ENCODE assay signal across 15 cellular contexts in the genomic region with DNA sequence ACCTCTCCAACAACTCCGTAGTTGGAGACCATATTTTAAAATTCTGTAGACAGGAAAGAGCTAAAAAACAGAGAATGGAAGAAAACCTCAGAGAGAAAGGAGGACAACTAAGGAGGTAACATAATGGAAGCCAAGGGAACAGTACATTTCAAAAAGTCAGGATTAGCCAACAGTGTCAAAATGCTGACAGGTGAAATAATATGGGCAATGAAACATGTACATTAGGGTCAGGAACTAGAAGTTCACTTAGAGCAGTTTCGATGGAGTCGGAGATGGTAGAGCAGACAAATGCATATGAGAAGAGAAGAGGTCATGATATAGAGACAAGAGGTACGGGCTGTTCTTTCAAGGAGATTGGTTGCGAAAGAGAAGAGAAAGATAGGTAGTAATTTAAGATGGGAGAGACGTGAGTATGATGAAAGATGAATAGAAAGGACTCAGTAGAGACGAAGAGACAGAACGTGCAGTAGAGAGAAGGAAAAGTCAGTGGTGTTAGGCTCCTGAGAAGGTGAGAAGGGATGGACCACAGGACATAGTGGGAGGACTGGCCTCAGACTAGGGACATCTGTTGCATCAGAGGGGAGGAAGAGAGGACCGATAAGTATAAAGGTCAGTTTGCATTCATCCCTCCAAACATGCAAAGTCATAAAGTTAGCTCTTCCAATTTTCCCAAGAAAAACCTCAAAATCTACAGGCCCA. TPM values are rescaled to one million over a fixed set of nuclear protein-coding genes. Genes with fewer than 3 reads are reported as not detected.
DNase-seq lines count a peak whose midpoint lies in the region; ATAC-seq and TF ChIP-seq lines count a peak whose summit lies in the region.
"Had no signal": no experiment of that assay in that cellular context is flagged by ENCODE, and none has a peak within 500 bp of the region (broad histone marks: within the 10 kb centered on the region; RNA-seq: fewer than 3 reads in every experiment).

No MANE protein-coding gene starts in this region.

- no peak overlapping the region for H3K4me2 ChIP-seq in IMR-90 (ENCODE audit: low read depth, low read length)

- no peaks in the 10 kb centered on the region for H3K27me3 ChIP-seq in left ventricle myocardium inferior (ENCODE audit: low read depth)
- peaks cover 44% of the 10 kb centered on the region for H3K27me3 ChIP-seq in IMR-90 (ENCODE audit: control insufficient read depth, insufficient read depth, low read length)
- no peaks in the 10 kb centered on the region for H3K27me3 ChIP-seq in skeletal muscle tissue (ENCODE audit: control insufficient read depth in 3 of 3, insufficient read depth in 3 of 3, low read length in 3 of 3)

- H3K4me3 ChIP-seq in left ventricle myocardium inferior, result no peak overlapping the region
- no peak overlapping the region for H3K4me3 ChIP-seq in IMR-90 (ENCODE audit: insufficient read depth, low read depth, low read length)
- H3K4me3 ChIP-seq in skeletal muscle tissue (ENCODE audit: low read length in 3 of 3), result peak overlapping the region in 2 of 3 donors; percentile 41 to 60
- H3K4me3 ChIP-seq: GM12878 had no signal

- H3K4me1 ChIP-seq in left ventricle myocardium inferior (peaks cover 41% of the 10 kb centered on the region), IMR-90 (ENCODE audit: control insufficient read depth, insufficient read depth, low read length) (no peaks in the 10 kb centered on the region), skeletal muscle tissue (ENCODE audit: control insufficient read depth in 3 of 3, insufficient read depth in 3 of 3, low read length in 3 of 3) (peaks cover 26 to 63% (median 42%) of the 10 kb centered on the region in 3 donors)

- H2AK9ac ChIP-seq in IMR-90 (replicated peaks; ENCODE audit: low read depth, low read length, poor library complexity), result no peak overlapping the region

- in situ Hi-C loops in IMR-90 (cut with MboI; ENCODE audit: low sequenced_read_pairs), result no loop called here

- no peaks in the 10 kb centered on the region for H3K36me3 ChIP-seq in left ventricle myocardium inferior
- H3K36me3 ChIP-seq in IMR-90 (ENCODE audit: control insufficient read depth, insufficient read depth, low read length), result no peaks in the 10 kb centered on the region
- no peaks in the 10 kb centered on the region for H3K36me3 ChIP-seq in skeletal muscle tissue (ENCODE audit: control insufficient read depth in 3 of 3, insufficient read depth in 3 of 3, low read length in 3 of 3)

- no peak overlapping the region for H3K4ac ChIP-seq in IMR-90 (ENCODE audit: low read depth, low read length)

- TF ChIP-seq CTCF in left ventricle myocardium inferior (IDR thresholded peaks at IDR 0.05; ENCODE audit: borderline replicate concordance) (no peak), IMR-90 (conservative IDR thresholded peaks at IDR 0.05; ENCODE audit: low read depth, low read length) (no peak)

- 75 to 100% methylated on average over 5 to 7 of the region's 9 CpGs for WGBS in IMR-90 (ENCODE audit: extremely low coverage in 2 of 2, insufficient read length in 1 of 2), 2 experiments

- no peak overlapping the region for H4K91ac ChIP-seq in IMR-90 (ENCODE audit: insufficient read depth, low read depth, low read length)

- H3K14ac ChIP-seq in IMR-90 (replicated peaks; ENCODE audit: low read depth, low read length), result no peak overlapping the region

- no peak for TF ChIP-seq POLR2A in IMR-90 (IDR thresholded peaks at IDR 0.05; ENCODE audit: low read depth, low read length)

- no peak overlapping the region for H2AK5ac ChIP-seq in IMR-90 (ENCODE audit: low read depth, low read length)

- H3K79me1 ChIP-seq in IMR-90 (ENCODE audit: low read depth in 1 of 2, low read length in 2 of 2), result no peaks in the 10 kb centered on the region

- H2BK5ac ChIP-seq in IMR-90 (ENCODE audit: low read depth, low read length, poor library complexity, severe bottlenecking), result no peak overlapping the region

- H2AFZ ChIP-seq in IMR-90 (replicated peaks; ENCODE audit: low read length, poor library complexity), result no peak overlapping the region

- H4K8ac ChIP-seq in IMR-90 (ENCODE audit: low read depth in 2 of 2, low read length in 2 of 2), result no peak overlapping the region

- no peak overlapping the region for H3K56ac ChIP-seq in IMR-90 (ENCODE audit: extremely low read depth, insufficient read depth, low read length)

- H3K9ac ChIP-seq in IMR-90 (ENCODE audit: low read depth, low read length), result no peak overlapping the region
- H3K9ac ChIP-seq in skeletal muscle tissue (ENCODE audit: low read depth in 1 of 3, low read length in 3 of 3), result peak overlapping the region in 2 of 3 donors; percentile 35 to 57

- H3K27ac ChIP-seq in left ventricle myocardium inferior (replicated peaks), result peak overlapping the region; percentile 75
- no peak overlapping the region for H3K27ac ChIP-seq in IMR-90 (ENCODE audit: insufficient read depth, low read length)
- H3K27ac ChIP-seq in skeletal muscle tissue (ENCODE audit: low read depth, low read length), result peak overlapping the region; percentile 86

- intact Hi-C loops in left ventricle myocardium inferior (cut with micrococcal nuclease) (no loop called here), Right ventricle myocardium inferior (cut with DNase I) (no loop called here), IMR-90 (cut with micrococcal nuclease) (no loop called here)

- H3K23ac ChIP-seq in IMR-90 (ENCODE audit: low read depth, low read length), result no peak overlapping the region

- ATAC-seq in Right ventricle myocardium inferior (no peak), IMR-90 (ENCODE audit: low read depth) (no peak), left lobe of liver (peak; percentile 53), GM19467 (IDR thresholded peaks at IDR 0.05; ENCODE audit: unreplicated experiment) (no peak)
- ATAC-seq: GM12878 had no signal

- no peak overlapping the region for H4K5ac ChIP-seq in IMR-90 (ENCODE audit: low read depth, low read length)

- H2BK15ac ChIP-seq in IMR-90 (ENCODE audit: low read depth, low read length), result no peak overlapping the region

- H2BK20ac ChIP-seq in IMR-90 (ENCODE audit: low read depth, low read length), result no peak overlapping the region

- POLR2A ChIA-PET in IMR-90 (lab: Charles Lee; ENCODE audit: unreplicated experiment), result no interaction called here

- no TSS peak for BruUV-seq in IMR-90 (replicated peaks; lab: Mats Ljungman, UMichigan)

- H2BK120ac ChIP-seq in IMR-90 (ENCODE audit: low read depth, low read length), result no peak overlapping the region

- no peaks in the 10 kb centered on the region for H3K9me1 ChIP-seq in IMR-90 (ENCODE audit: insufficient read depth, low read length)

- H3K9me3 ChIP-seq in left ventricle myocardium inferior (replicated peaks), result no peaks in the 10 kb centered on the region
- no peaks in the 10 kb centered on the region; the same call in 1 of the 2 replicates for H3K9me3 ChIP-seq in IMR-90 (ENCODE audit: control insufficient read depth, insufficient read depth, low read length)
- H3K9me3 ChIP-seq in skeletal muscle tissue (ENCODE audit: control insufficient read depth in 3 of 3, low read length in 3 of 3), result no peaks in the 10 kb centered on the region

- no peak overlapping the region for H3K18ac ChIP-seq in IMR-90 (ENCODE audit: low read depth, low read length)

- CTCF ChIA-PET in IMR-90 (lab: Yijun Ruan, JAX), result no interaction called here

- dilution Hi-C loops in IMR-90 (cut with HindIII; ENCODE audit: low sequenced_read_pairs, unreplicated experiment), result no loop called here

- no peaks in the 10 kb centered on the region for H4K20me1 ChIP-seq in IMR-90 (ENCODE audit: insufficient read depth, low read length)

- DNase-seq in left ventricle myocardium inferior, result no peak
- DNase-seq in Right ventricle myocardium inferior (ENCODE audit: missing footprints), result no peak
- no peak for DNase-seq in IMR-90
- DNase-seq in left lobe of liver (ENCODE audit: low spot score), result no peak
- DNase-seq in NCI-H345 treated with DMSO at 0.1 percent for 48 hours (lab: John Stamatoyannopoulos, UW; ENCODE audit: unreplicated experiment), result no peak
- DNase-seq in cortex of kidney (lab: John Stamatoyannopoulos, UW), result no peak
- DNase-seq: Calu3; CD4-positive, alpha-beta T cell; DMS 273 treated with DMSO at 0.1 percent for 48 hours; GOT3; H9 had no signal

- TF ChIP-seq RAD21 in IMR-90 (IDR thresholded peaks at IDR 0.05; ENCODE audit: low read length), result no peak

TF ChIP-seq in IMR-90, 13 proteins besides CTCF, POLR2A, EP300 and RAD21:
- TF ChIP-seq MAFK (IDR thresholded peaks at IDR 0.05; ENCODE audit: low read depth, low read length), result peak; percentile 49
- TF ChIP-seq, protein P1, sequence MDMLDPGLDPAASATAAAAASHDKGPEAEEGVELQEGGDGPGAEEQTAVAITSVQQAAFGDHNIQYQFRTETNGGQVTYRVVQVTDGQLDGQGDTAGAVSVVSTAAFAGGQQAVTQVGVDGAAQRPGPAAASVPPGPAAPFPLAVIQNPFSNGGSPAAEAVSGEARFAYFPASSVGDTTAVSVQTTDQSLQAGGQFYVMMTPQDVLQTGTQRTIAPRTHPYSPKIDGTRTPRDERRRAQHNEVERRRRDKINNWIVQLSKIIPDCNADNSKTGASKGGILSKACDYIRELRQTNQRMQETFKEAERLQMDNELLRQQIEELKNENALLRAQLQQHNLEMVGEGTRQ (IDR thresholded peaks at IDR 0.05; ENCODE audit: low read depth, low read length), result no peak

RNA-seq across cellular contexts. Expression of a gene that starts 25.6 kb away (rescaled TPM):
- 3.1 TPM for total RNA-seq in left ventricle myocardium inferior
- 1.9 TPM for total RNA-seq in Right ventricle myocardium inferior
- 0.18 TPM in 1 of 2 replicates, not detected in the other for total RNA-seq in IMR-90 (2012; rRNA removed)
- not detected in 2 replicates for polyA plus RNA-seq in IMR-90 (2012; rRNA removed)
- 0.10 TPM in 1 of 2 replicates, not detected in the other for polyA plus RNA-seq in IMR-90 (2012; cell fraction: cytosol; rRNA removed)
- polyA plus RNA-seq in IMR-90 (2012; cell fraction: nucleus; rRNA removed; ENCODE audit: low replicate concordance), result 0.07 TPM in 1 of 2 replicates, not detected in the other
- total RNA-seq in left lobe of liver, result 0.81 TPM
- total RNA-seq in skeletal muscle tissue, result 0.52 TPM
- total RNA-seq: H9, HT-29 had no signal

Comparison
In these comparisons a context has a peak if more than half of its experiments do, and no peak if none do; other contexts are left out.
1. H3K4me3 ChIP-seq: peak in skeletal muscle tissue (2 of 3); none in left ventricle myocardium inferior (single experiment) and IMR-90 (single experiment).